Comparison of ENCODE assay signal across 8 cellular contexts in the genomic region with DNA sequence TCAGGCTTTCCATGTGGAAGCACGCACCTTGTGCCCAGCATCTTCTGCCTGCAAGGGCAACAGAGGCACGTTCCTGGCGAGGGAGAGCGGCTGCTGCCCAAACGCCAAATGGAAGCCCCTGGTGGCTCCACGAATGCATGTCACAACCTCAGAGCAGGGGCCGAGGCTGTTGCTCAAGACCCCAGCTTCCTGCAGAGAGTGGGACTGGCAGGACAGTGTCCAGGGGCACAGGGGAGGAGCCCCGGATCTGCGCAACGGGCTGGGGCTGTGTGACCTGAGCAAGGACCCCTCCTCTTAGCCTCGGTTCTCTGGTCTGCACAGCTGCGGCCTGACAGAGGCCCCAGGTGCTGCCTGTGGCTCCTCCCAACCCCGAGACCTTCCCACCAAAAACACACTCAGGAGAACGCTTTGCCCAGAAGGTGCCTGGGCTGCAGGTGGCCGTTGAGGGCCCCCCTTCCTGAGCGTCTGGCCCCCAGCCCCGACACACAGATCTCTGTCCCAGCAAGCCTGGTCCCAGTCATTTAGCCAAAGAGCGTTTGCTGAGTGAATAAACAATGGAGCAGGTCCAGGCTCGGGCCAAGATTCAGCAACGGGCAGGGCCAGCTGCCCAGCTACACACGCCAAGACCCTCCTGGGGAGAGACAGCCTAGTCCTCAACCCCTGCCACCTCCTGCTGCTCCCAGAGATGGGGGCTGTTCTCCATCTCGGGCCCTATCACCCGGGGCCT. TPM values are rescaled to one million over a fixed set of nuclear protein-coding genes. Genes with fewer than 3 reads are reported as not detected.
A peak's percentile ranks its signal among the peaks of the same experiment; 100 is the strongest.
DNase-seq lines count a peak whose midpoint lies in the region; ATAC-seq and TF ChIP-seq lines count a peak whose summit lies in the region.

No MANE protein-coding gene starts in this region.

- H3K27ac ChIP-seq in suprapubic skin: peak overlapping the region; percentile 91

- WGBS in suprapubic skin: 52% methylated on average over 9 of the region's 23 CpGs

- H3K9me3 Mint-ChIP-seq in activated CD4-positive, alpha-beta T cell treated with anti-CD3 and anti-CD28 coated beads, Interleukin-2, amount 10 ng/mL, durations not matched to agents 24 days and 14 days: no peaks in the 10 kb centered on the region
- no peaks in the 10 kb centered on the region for H3K9me3 Mint-ChIP-seq in activated T-helper 17 cell treated with anti-CD3 and anti-CD28 coated beads, Interleukin-2, amount 50 U/mL, for 72 hours
- no peaks in the 10 kb centered on the region for H3K9me3 Mint-ChIP-seq in immature natural killer cell

- ATAC-seq in activated T-helper 17 cell treated with anti-CD3 and anti-CD28 coated beads, Interleukin-2, amount 50 U/mL, for 72 hours (replicated peaks): no peak
- ATAC-seq in HG02885 (IDR thresholded peaks at IDR 0.05; ENCODE audit: poor library complexity, unreplicated experiment) (no peak), GM21529 (IDR thresholded peaks at IDR 0.05; ENCODE audit: unreplicated experiment) (no peak)

- H3K9me3 ChIP-seq in suprapubic skin: no peaks in the 10 kb centered on the region

- no peak for TF ChIP-seq POLR2A in suprapubic skin (IDR thresholded peaks at IDR 0.05)

- H3K27me3 Mint-ChIP-seq in activated CD4-positive, alpha-beta T cell treated with anti-CD3 and anti-CD28 coated beads, Interleukin-2, amount 10 ng/mL, durations not matched to agents 24 days and 14 days: peaks cover 2% of the 10 kb centered on the region
- no peaks in the 10 kb centered on the region for H3K27me3 Mint-ChIP-seq in activated T-helper 17 cell treated with anti-CD3 and anti-CD28 coated beads, Interleukin-2, amount 50 U/mL, for 72 hours
- peaks cover 0 to 3% (median 0%) of the 10 kb centered on the region in 3 donors for H3K27me3 Mint-ChIP-seq in immature natural killer cell (ENCODE audit: low read depth in 3 of 3)

- H3K4me1 Mint-ChIP-seq in activated CD4-positive, alpha-beta T cell treated with anti-CD3 and anti-CD28 coated beads, Interleukin-2, amount 10 ng/mL, durations not matched to agents 24 days and 14 days: peaks cover 2% of the 10 kb centered on the region
- peaks cover 6% of the 10 kb centered on the region for H3K4me1 Mint-ChIP-seq in activated T-helper 17 cell treated with anti-CD3 and anti-CD28 coated beads, Interleukin-2, amount 50 U/mL, for 72 hours
- H3K4me1 Mint-ChIP-seq in immature natural killer cell: peaks cover 0 to 13% of the 10 kb centered on the region in 2 donors

- peaks cover 85% of the 10 kb centered on the region for H3K4me1 ChIP-seq in suprapubic skin

- no peaks in the 10 kb centered on the region for H3K36me3 ChIP-seq in suprapubic skin

- intact Hi-C loops in activated CD4-positive, alpha-beta T cell treated with anti-CD3 and anti-CD28 coated beads, Interleukin-2, amount 10 ng/mL, durations not matched to agents 24 days and 14 days (cut with micrococcal nuclease): loop anchor here (2.0 kb wide), 1 partner anchor 75 kb away; no protein-coding TSS in a partner anchor

- no peaks in the 10 kb centered on the region for H3K27me3 ChIP-seq in suprapubic skin

- TF ChIP-seq EP300 in suprapubic skin (IDR thresholded peaks at IDR 0.05): no peak

- peak overlapping the region; percentile 58 for H3K4me3 Mint-ChIP-seq in activated CD4-positive, alpha-beta T cell treated with anti-CD3 and anti-CD28 coated beads, Interleukin-2, amount 10 ng/mL, durations not matched to agents 24 days and 14 days
- H3K4me3 Mint-ChIP-seq in activated T-helper 17 cell treated with anti-CD3 and anti-CD28 coated beads, Interleukin-2, amount 50 U/mL, for 72 hours: peak overlapping the region; percentile 70
- H3K4me3 Mint-ChIP-seq in immature natural killer cell: peak overlapping the region; percentile 44 to 71 (median 61)

- TF ChIP-seq CTCF in suprapubic skin (IDR thresholded peaks at IDR 0.05): no peak

- DNase-seq in activated CD4-positive, alpha-beta T cell treated with anti-CD3 and anti-CD28 coated beads, Interleukin-2, amount 10 ng/mL, durations not matched to agents 24 days and 14 days: no peak
- no peak for DNase-seq in activated CD4-positive, alpha-beta T cell treated with anti-CD3 and anti-CD28 coated beads for 4 hours
- DNase-seq in immature natural killer cell: no peak
- DNase-seq in suprapubic skin (ENCODE audit: low spot score in 2 of 2): no peak
- no peak for DNase-seq in NCI-H774 (lab: John Stamatoyannopoulos, UW)

- peak overlapping the region; percentile 91 for H3K4me3 ChIP-seq in suprapubic skin

- no peak overlapping the region for H3K27ac Mint-ChIP-seq in activated CD4-positive, alpha-beta T cell treated with anti-CD3 and anti-CD28 coated beads, Interleukin-2, amount 10 ng/mL, durations not matched to agents 24 days and 14 days
- H3K27ac Mint-ChIP-seq in activated T-helper 17 cell treated with anti-CD3 and anti-CD28 coated beads, Interleukin-2, amount 50 U/mL, for 72 hours: no peak overlapping the region
- H3K27ac Mint-ChIP-seq in immature natural killer cell: no peak overlapping the region

- H3K36me3 Mint-ChIP-seq in activated CD4-positive, alpha-beta T cell treated with anti-CD3 and anti-CD28 coated beads, Interleukin-2, amount 10 ng/mL, durations not matched to agents 24 days and 14 days (ENCODE audit: low read depth): no peaks in the 10 kb centered on the region
- H3K36me3 Mint-ChIP-seq in activated T-helper 17 cell treated with anti-CD3 and anti-CD28 coated beads, Interleukin-2, amount 50 U/mL, for 72 hours (ENCODE audit: low read depth): no peaks in the 10 kb centered on the region
- H3K36me3 Mint-ChIP-seq in immature natural killer cell: no peaks in the 10 kb centered on the region

RNA-seq across cellular contexts. Expression of gene MICALL2, which starts 1.2 kb away (rescaled TPM):
- 1.8 TPM in 2 replicates for total RNA-seq in activated CD4-positive, alpha-beta T cell treated with anti-CD3 and anti-CD28 coated beads, Interleukin-2, amount 10 ng/mL, durations not matched to agents 24 days and 14 days
- total RNA-seq in activated T-helper 17 cell treated with anti-CD3 and anti-CD28 coated beads, Interleukin-2, amount 50 U/mL, for 72 hours: 1 to 10 TPM; 1.8 to 5.1 TPM
- polyA plus RNA-seq in immature natural killer cell: under 1 TPM in 2 of 3 donors, not detected in 1; 0.10 to 0.50 TPM
- total RNA-seq in suprapubic skin: 10 to 100 TPM; 15.7 to 23.5 (median 16.9) TPM

RNA-seq across cellular contexts. Expression of gene INTS1, which starts 46.1 kb away (rescaled TPM):
- 89.5 and 94.3 TPM in 2 replicates for total RNA-seq in activated CD4-positive, alpha-beta T cell treated with anti-CD3 and anti-CD28 coated beads, Interleukin-2, amount 10 ng/mL, durations not matched to agents 24 days and 14 days
- 100 to 1,000 TPM; 116 to 147 TPM for total RNA-seq in activated T-helper 17 cell treated with anti-CD3 and anti-CD28 coated beads, Interleukin-2, amount 50 U/mL, for 72 hours
- polyA plus RNA-seq in immature natural killer cell: 10 to 100 TPM in 2 of 3 donors, 1 to 10 TPM in 1; 5.2 to 33.6 (median 11.0) TPM
- total RNA-seq in suprapubic skin: 10 to 100 TPM; 45.7 to 96.5 (median 75.8) TPM
